ENCODE assay signal across 1 cellular context in the genomic region with DNA sequence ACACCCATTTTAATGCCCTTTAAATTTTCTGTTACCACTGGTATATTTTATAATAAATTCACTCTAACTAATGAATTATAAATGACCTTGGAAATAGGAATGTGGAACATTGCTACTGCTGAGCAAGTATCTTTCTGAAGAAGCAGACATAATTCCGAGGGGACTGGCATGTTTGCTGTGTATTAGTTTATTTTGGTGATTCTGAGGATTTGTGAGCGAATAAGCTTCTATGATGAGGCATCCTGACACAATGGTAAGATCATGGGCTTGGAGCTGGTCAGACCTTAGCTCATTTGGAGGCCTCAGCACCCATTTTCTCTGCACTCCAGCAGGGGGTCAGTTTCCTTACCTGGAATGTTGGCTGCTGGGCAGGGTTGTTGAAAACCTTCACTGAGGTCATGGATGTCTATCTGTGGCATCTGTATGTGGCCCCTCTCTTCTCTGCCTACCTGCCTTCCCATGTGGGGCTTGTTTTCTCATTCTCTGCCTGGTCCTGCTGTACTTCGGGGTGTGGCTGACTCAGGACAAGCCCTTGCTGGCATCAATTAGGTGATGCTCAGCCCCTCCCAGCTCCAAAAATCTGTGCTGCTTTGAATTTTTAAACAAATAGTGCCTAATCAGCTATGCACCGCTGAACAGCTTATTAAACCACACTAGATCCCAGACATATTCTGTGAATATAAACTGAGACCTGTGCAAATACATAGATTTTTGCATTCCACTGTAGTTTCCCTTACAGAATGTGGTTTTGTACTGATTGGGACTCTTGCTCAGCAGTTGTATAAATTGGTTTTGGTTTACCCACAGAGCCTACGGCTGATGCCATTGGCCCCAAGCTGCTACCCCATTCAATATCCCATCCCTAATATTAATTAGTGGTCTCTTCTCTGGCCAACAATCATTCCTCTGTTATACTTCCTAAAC.
TF ChIP-seq lines count a peak whose summit lies in the region.

No MANE protein-coding gene starts in this region.

TF ChIP-seq in IMR-90, 13 proteins besides CTCF, POLR2A, EP300 and RAD21:
- TF ChIP-seq FOS (IDR thresholded peaks at IDR 0.05; ENCODE audit: low read depth, low read length) (no peak), NFE2L2 (IDR thresholded peaks at IDR 0.05; ENCODE audit: low read depth, low read length) (no peak), MAFK (IDR thresholded peaks at IDR 0.05; ENCODE audit: low read depth, low read length) (no peak), SMC3 (IDR thresholded peaks at IDR 0.05; ENCODE audit: low read depth, low read length) (no peak), RCOR1 (IDR thresholded peaks at IDR 0.05; ENCODE audit: insufficient replicate concordance, low read length) (no peak), BHLHE40 (IDR thresholded peaks at IDR 0.05; ENCODE audit: low read depth, low read length) (no peak), MAZ (IDR thresholded peaks at IDR 0.05; ENCODE audit: borderline replicate concordance, low read depth, low read length) (no peak)
- TF ChIP-seq, protein P1, sequence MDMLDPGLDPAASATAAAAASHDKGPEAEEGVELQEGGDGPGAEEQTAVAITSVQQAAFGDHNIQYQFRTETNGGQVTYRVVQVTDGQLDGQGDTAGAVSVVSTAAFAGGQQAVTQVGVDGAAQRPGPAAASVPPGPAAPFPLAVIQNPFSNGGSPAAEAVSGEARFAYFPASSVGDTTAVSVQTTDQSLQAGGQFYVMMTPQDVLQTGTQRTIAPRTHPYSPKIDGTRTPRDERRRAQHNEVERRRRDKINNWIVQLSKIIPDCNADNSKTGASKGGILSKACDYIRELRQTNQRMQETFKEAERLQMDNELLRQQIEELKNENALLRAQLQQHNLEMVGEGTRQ (IDR thresholded peaks at IDR 0.05; ENCODE audit: low read depth, low read length), result no peak
- TF ChIP-seq, protein P2, sequence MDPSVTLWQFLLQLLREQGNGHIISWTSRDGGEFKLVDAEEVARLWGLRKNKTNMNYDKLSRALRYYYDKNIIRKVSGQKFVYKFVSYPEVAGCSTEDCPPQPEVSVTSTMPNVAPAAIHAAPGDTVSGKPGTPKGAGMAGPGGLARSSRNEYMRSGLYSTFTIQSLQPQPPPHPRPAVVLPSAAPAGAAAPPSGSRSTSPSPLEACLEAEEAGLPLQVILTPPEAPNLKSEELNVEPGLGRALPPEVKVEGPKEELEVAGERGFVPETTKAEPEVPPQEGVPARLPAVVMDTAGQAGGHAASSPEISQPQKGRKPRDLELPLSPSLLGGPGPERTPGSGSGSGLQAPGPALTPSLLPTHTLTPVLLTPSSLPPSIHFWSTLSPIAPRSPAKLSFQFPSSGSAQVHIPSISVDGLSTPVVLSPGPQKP (IDR thresholded peaks at IDR 0.05; ENCODE audit: borderline replicate concordance, low read depth, low read length), result no peak
